ENCODE assay signal across 14 cellular contexts in the genomic region with DNA sequence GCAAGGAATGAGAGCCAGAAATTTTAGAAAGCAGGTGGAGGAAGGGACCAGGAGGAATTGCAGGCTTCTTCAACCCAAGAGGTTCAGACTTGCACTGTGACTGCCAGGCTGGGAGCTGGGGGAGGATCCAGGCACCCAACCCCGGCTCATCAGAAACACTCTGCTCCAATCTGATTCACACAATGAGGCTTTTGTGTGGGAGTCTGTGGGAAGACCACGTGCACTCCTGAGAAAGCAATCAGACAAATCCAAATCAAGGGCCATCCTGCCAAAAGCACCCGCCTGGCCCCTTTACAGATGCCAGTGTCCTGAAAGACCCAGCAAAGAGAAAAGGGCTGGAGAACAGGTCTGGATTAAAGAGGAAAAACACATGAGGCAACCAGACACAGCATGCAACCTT. TPM values are rescaled to one million over a fixed set of nuclear protein-coding genes. Genes with fewer than 3 reads are reported as not detected.
A peak's percentile ranks its signal among the peaks of the same experiment; 100 is the strongest.
DNase-seq lines count a peak whose midpoint lies in the region; ATAC-seq, FAIRE-seq and TF ChIP-seq lines count a peak whose summit lies in the region.
"Had no signal": no experiment of that assay in that cellular context is flagged by ENCODE, and none has a peak within 500 bp of the region (broad histone marks: within the 10 kb centered on the region; RNA-seq: fewer than 3 reads in every experiment).

No MANE protein-coding gene starts in this region.

- no peaks in the 10 kb centered on the region for H3K27me3 ChIP-seq in astrocyte (ENCODE audit: insufficient read depth, low read length)
- H3K27me3 ChIP-seq in right cardiac atrium (ENCODE audit: control insufficient read depth, insufficient read depth), result no peaks in the 10 kb centered on the region
- H3K27me3 ChIP-seq in psoas muscle (ENCODE audit: insufficient read depth in 3 of 3, low read length in 2 of 3), result no peaks in the 10 kb centered on the region
- H3K27me3 ChIP-seq: vagina had no signal

- peaks cover 12% of the 10 kb centered on the region for H3K36me3 Mint-ChIP-seq in astrocyte (ENCODE audit: low read depth, unreplicated experiment)
- H3K36me3 Mint-ChIP-seq: CD4-positive, alpha-beta memory T cell had no signal

- ATAC-seq in right cardiac atrium, result peak in 1 of 2 donors; percentile 37
- peak in 1 of 4 donors; percentile 8 for ATAC-seq in psoas muscle
- no peak for ATAC-seq in GM18873 (IDR thresholded peaks at IDR 0.05; ENCODE audit: low FRiP score, unreplicated experiment)
- no peak for ATAC-seq in GM21619 (IDR thresholded peaks at IDR 0.05; ENCODE audit: unreplicated experiment)
- ATAC-seq: GM23338, left colon had no signal

- H3K4me3 Mint-ChIP-seq in astrocyte (ENCODE audit: unreplicated experiment), result no peak overlapping the region
- H3K4me3 Mint-ChIP-seq: CD4-positive, alpha-beta memory T cell; GM23338 had no signal

- H3K79me2 ChIP-seq in astrocyte (ENCODE audit: insufficient read depth, low read length), result no peaks in the 10 kb centered on the region
- H3K79me2 ChIP-seq: parathyroid adenoma had no signal

- H2AFZ ChIP-seq in astrocyte (ENCODE audit: low read depth, low read length), result peak overlapping the region; percentile 4
- H2AFZ ChIP-seq: GM23338, parathyroid adenoma had no signal

- no peaks in the 10 kb centered on the region for H3K27me3 Mint-ChIP-seq in astrocyte (ENCODE audit: low read depth, unreplicated experiment)
- H3K27me3 Mint-ChIP-seq: CD4-positive, alpha-beta memory T cell had no signal

- H3K27ac Mint-ChIP-seq in astrocyte (ENCODE audit: unreplicated experiment), result peak overlapping the region; percentile 18
- H3K27ac Mint-ChIP-seq: GM23338 had no signal

- peaks cover 17% of the 10 kb centered on the region for H4K20me1 ChIP-seq in astrocyte (ENCODE audit: insufficient read depth, low read length)

- H3K27ac ChIP-seq in astrocyte (ENCODE audit: low read depth, low read length) (no peak overlapping the region), right cardiac atrium (ENCODE audit: low read length) (no peak overlapping the region), psoas muscle (peak overlapping the region; percentile 50)
- H3K27ac ChIP-seq: parathyroid adenoma, vagina had no signal

- no peaks in the 10 kb centered on the region for H3K36me3 ChIP-seq in astrocyte (ENCODE audit: insufficient read depth, low read length)
- H3K36me3 ChIP-seq in psoas muscle (ENCODE audit: insufficient read depth in 1 of 2, low read depth in 1 of 2), result no peaks in the 10 kb centered on the region
- H3K36me3 ChIP-seq: vagina had no signal

- peaks cover 5% of the 10 kb centered on the region for H3K4me1 Mint-ChIP-seq in astrocyte (ENCODE audit: low read depth, unreplicated experiment)

- intact Hi-C loops in right cardiac atrium (cut with DNase I), result no loop called here
- intact Hi-C loops in psoas muscle (cut with DNase I), result no loop called here

- H3K4me1 ChIP-seq in astrocyte (ENCODE audit: insufficient read depth, low read length), result peaks cover 3% of the 10 kb centered on the region
- H3K4me1 ChIP-seq in right cardiac atrium (ENCODE audit: control insufficient read depth, insufficient read depth, low read length), result peaks cover 11% of the 10 kb centered on the region
- peaks cover 24% of the 10 kb centered on the region for H3K4me1 ChIP-seq in psoas muscle
- H3K4me1 ChIP-seq: parathyroid adenoma had no signal

- H3K4me3 ChIP-seq in astrocyte (ENCODE audit: insufficient read depth, low read depth, low read length), result no peak overlapping the region
- no peak overlapping the region for H3K4me3 ChIP-seq in right cardiac atrium (ENCODE audit: low read length)
- H3K4me3 ChIP-seq in psoas muscle, result no peak overlapping the region
- H3K4me3 ChIP-seq: GM23338, vagina had no signal

- no peak overlapping the region for H3K9ac ChIP-seq in astrocyte (ENCODE audit: low read length)
- H3K9ac ChIP-seq: parathyroid adenoma had no signal

- in situ Hi-C loops in G401 (cut with HindIII; ENCODE audit: low sequenced_read_pairs), result no loop called here

- WGBS in right cardiac atrium, result 33% methylated on average over 3 of the region's 3 CpGs
- WGBS in psoas muscle, 3 donors, result 46 to 55% (median 53%) methylated on average over 3 of the region's 3 CpGs

- no peaks in the 10 kb centered on the region for H3K9me3 ChIP-seq in astrocyte (ENCODE audit: insufficient read depth, low read depth, low read length)
- no peaks in the 10 kb centered on the region for H3K9me3 ChIP-seq in right cardiac atrium (ENCODE audit: control insufficient read depth, low read length)
- no peaks in the 10 kb centered on the region for H3K9me3 ChIP-seq in psoas muscle
- H3K9me3 ChIP-seq: vagina had no signal

- H3K9me3 Mint-ChIP-seq in astrocyte (ENCODE audit: unreplicated experiment), result no peaks in the 10 kb centered on the region
- H3K9me3 Mint-ChIP-seq: CD4-positive, alpha-beta memory T cell; GM23338 had no signal

- no peak for FAIRE-seq in astrocyte (lab: Jason Lieb, UNC)

- DNase-seq in G401 (ENCODE audit: low spot score), result peak; percentile 65
- DNase-seq in astrocyte (ENCODE audit: low read depth), result peak; percentile 51
- peak in 2 of 3 donors; percentile 58 to 60 for DNase-seq in right cardiac atrium
- no peak for DNase-seq in psoas muscle
- no peak for DNase-seq in stimulated activated CD4-positive, alpha-beta T cell treated with anti-CD3 and anti-CD28 coated beads, Interleukin-4, amount 100 ng/mL, for 1 hour
- DNase-seq in NCI-H446 treated with DMSO at 0.1 percent for 48 hours (lab: John Stamatoyannopoulos, UW), result no peak
- DNase-seq: activated T-cell treated with anti-CD3 and anti-CD28 coated beads for 4 hours; CD4-positive, alpha-beta memory T cell; left colon had no signal

- no peak overlapping the region for H3K4me2 ChIP-seq in astrocyte (ENCODE audit: low read length)
- H3K4me2 ChIP-seq: GM23338 had no signal

- TF ChIP-seq CTCF in astrocyte (IDR thresholded peaks at IDR 0.05; ENCODE audit: insufficient read depth, low read depth, low read length) (no peak), psoas muscle (IDR thresholded peaks at IDR 0.05) (no peak)

RNA-seq across cellular contexts. Expression of a gene that starts 16.0 kb away (rescaled TPM):
- total RNA-seq in G401 (2014; rRNA removed; shearing (Covaris generic)), result 106 and 107 TPM in 2 replicates
- total RNA-seq in astrocyte (44.5 and 48.4 TPM in 2 replicates), right cardiac atrium (10 to 100 TPM; 15.7 to 22.9 (median 20.0) TPM), psoas muscle (10 to 100 TPM in 2 of 4 donors, 1 to 10 TPM in 2; 9.1 to 19.6 (median 12.6) TPM)
- polyA plus RNA-seq in right cardiac atrium (17.0 TPM), psoas muscle (1 to 10 TPM; 5.7 to 8.6 (median 7.9) TPM)

Comparison
In these comparisons a context has a peak if more than half of its experiments do, and no peak if none do; other contexts are left out.
1. DNase-seq: peak in G401 (single experiment), astrocyte (single experiment) and right cardiac atrium (2 of 3); none in psoas muscle (0 of 2), stimulated activated CD4-positive, alpha-beta T cell treated with anti-CD3 and anti-CD28 coated beads, Interleukin-4, amount 100 ng/mL, for 1 hour (single experiment) and NCI-H446 treated with DMSO at 0.1 percent for 48 hours (single experiment).